ENCODE assay signal across 12 cellular contexts in the genomic region with DNA sequence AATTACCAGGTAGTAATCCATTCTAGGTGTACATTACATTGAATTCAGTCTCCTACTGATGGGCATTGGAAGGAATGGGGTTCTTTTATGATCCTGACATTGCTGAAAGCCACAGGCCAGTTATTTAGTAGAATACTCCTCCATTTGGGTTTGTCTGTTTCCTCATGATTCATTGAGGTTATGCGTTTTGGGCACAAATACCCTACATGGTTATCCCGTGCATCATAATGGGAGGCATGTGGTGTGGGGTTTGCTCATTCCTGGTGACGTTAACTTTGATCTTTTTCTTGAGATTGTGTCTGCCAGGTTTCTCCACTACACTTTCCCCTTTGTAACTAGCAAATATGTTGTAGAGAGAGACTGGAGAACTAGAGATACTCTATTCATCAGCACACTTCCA. TPM values are rescaled to one million over a fixed set of nuclear protein-coding genes. Genes with fewer than 3 reads are reported as not detected.
DNase-seq lines count a peak whose midpoint lies in the region; ATAC-seq and TF ChIP-seq lines count a peak whose summit lies in the region.
"Had no signal": no experiment of that assay in that cellular context is flagged by ENCODE, and none has a peak within 500 bp of the region (broad histone marks: within the 10 kb centered on the region; RNA-seq: fewer than 3 reads in every experiment).

No MANE protein-coding gene starts in this region.

- no CpG with 5 or more reads among the region's 3 CpGs for WGBS in IMR-90 (ENCODE audit: extremely low coverage in 2 of 2, insufficient read length in 1 of 2), 2 experiments
- WGBS in esophagus muscularis mucosa, result 69% methylated on average over 3 of the region's 3 CpGs

- H3K4ac ChIP-seq in IMR-90 (ENCODE audit: low read depth, low read length), result peak overlapping the region; percentile 96; the same call in 1 of the 2 replicates

- peak overlapping the region; percentile 88 for H2BK15ac ChIP-seq in IMR-90 (ENCODE audit: low read depth, low read length)

- peaks cover 40 to 63% of the 10 kb centered on the region in 2 donors for H3K36me3 Mint-ChIP-seq in CD14-positive monocyte
- H3K36me3 Mint-ChIP-seq in activated T-helper 2 cell treated with anti-CD3 and anti-CD28 coated beads, Interferon-gamma antibody, Interleukin-2, Interleukin-4, amounts not matched to agents 10 μg/mL and 5 μg/mL and 100 μg/mL, durations not matched to agents 14 hours and 24 hours and 36 hours (ENCODE audit: low read depth), result peaks cover 10% of the 10 kb centered on the region

- no peaks in the 10 kb centered on the region for H3K9me3 Mint-ChIP-seq in CD14-positive monocyte
- H3K9me3 Mint-ChIP-seq in activated T-helper 2 cell treated with anti-CD3 and anti-CD28 coated beads, Interferon-gamma antibody, Interleukin-2, Interleukin-4, amounts not matched to agents 10 μg/mL and 5 μg/mL and 100 μg/mL, durations not matched to agents 14 hours and 24 hours and 36 hours, result peaks cover 15% of the 10 kb centered on the region

- peak overlapping the region; percentile 82 for H2AK5ac ChIP-seq in IMR-90 (ENCODE audit: low read depth, low read length)

- no peaks in the 10 kb centered on the region for H3K36me3 ChIP-seq in IMR-90 (ENCODE audit: control insufficient read depth, insufficient read depth, low read length)
- H3K36me3 ChIP-seq in esophagus muscularis mucosa, result no peaks in the 10 kb centered on the region

- H3K27ac ChIP-seq in IMR-90 (ENCODE audit: insufficient read depth, low read length), result peak overlapping the region; percentile 68
- H3K27ac ChIP-seq in esophagus muscularis mucosa (replicated peaks in 1 of 4), result no peak overlapping the region
- H3K27ac ChIP-seq: SK-N-MC had no signal

- no TSS peak for BruUV-seq in IMR-90 (replicated peaks; lab: Mats Ljungman, UMichigan)

- peak overlapping the region; percentile 88 to 94 for H4K8ac ChIP-seq in IMR-90 (ENCODE audit: low read depth in 2 of 2, low read length in 2 of 2)

- no peak overlapping the region for H3K4me3 Mint-ChIP-seq in CD14-positive monocyte
- peak overlapping the region; percentile 35 for H3K4me3 Mint-ChIP-seq in activated T-helper 2 cell treated with anti-CD3 and anti-CD28 coated beads, Interferon-gamma antibody, Interleukin-2, Interleukin-4, amounts not matched to agents 10 μg/mL and 5 μg/mL and 100 μg/mL, durations not matched to agents 14 hours and 24 hours and 36 hours (ENCODE audit: low read depth)

- peak overlapping the region; percentile 66; the same call in 1 of the 2 replicates for H4K5ac ChIP-seq in IMR-90 (ENCODE audit: low read depth, low read length)

- CTCF ChIA-PET in IMR-90 (lab: Yijun Ruan, JAX), result interaction anchor here (0.6 to 1.2 kb wide), 2 partner anchors 26 to 116 kb away, joined by 4 read pairs; no protein-coding TSS in a partner anchor

- TF ChIP-seq RAD21 in IMR-90 (IDR thresholded peaks at IDR 0.05; ENCODE audit: low read length), result no peak

- no peak for DNase-seq in CD14-positive monocyte (ENCODE audit: low spot score)
- DNase-seq in IMR-90, result peak; percentile 90
- peak; percentile 23 for DNase-seq in activated T-helper 2 cell treated with anti-CD3 and anti-CD28 coated beads, Interferon-gamma antibody, Interleukin-2, Interleukin-4, amounts not matched to agents 10 μg/mL and 5 μg/mL and 100 μg/mL, durations not matched to agents 14 hours and 24 hours and 36 hours (ENCODE audit: low spot score)
- peak; percentile 90 for DNase-seq in kidney tubule cell (ENCODE audit: low spot score)
- no peak for DNase-seq in DMS114 treated with DMSO at 0.1 percent for 48 hours (lab: John Stamatoyannopoulos, UW; ENCODE audit: unreplicated experiment)
- DNase-seq in esophagus muscularis mucosa (ENCODE audit: extremely low spot score), result no peak
- DNase-seq: activated gamma-delta T cell, erythroblast, NCI-H1694 had no signal

- peak overlapping the region; percentile 81 for H3K56ac ChIP-seq in IMR-90 (ENCODE audit: extremely low read depth, insufficient read depth, low read length)

- POLR2A ChIA-PET in IMR-90 (lab: Charles Lee; ENCODE audit: unreplicated experiment), result interaction anchor here (1.0 kb wide), 1 partner anchor 42 kb away, joined by 3 read pairs; no protein-coding TSS in a partner anchor

- no peak for TF ChIP-seq EP300 in esophagus muscularis mucosa (IDR thresholded peaks at IDR 0.05)

- peak overlapping the region; percentile 94 for H4K91ac ChIP-seq in IMR-90 (ENCODE audit: insufficient read depth, low read depth, low read length)

- peaks cover 6% of the 10 kb centered on the region for H3K9me1 ChIP-seq in IMR-90 (ENCODE audit: insufficient read depth, low read length)

- H3K79me1 ChIP-seq in IMR-90 (ENCODE audit: low read depth in 1 of 2, low read length in 2 of 2), result no peaks in the 10 kb centered on the region

- dilution Hi-C loops in IMR-90 (cut with HindIII; ENCODE audit: low sequenced_read_pairs, unreplicated experiment), result no loop called here

- H2AFZ ChIP-seq in IMR-90 (replicated peaks; ENCODE audit: low read length, poor library complexity), result no peak overlapping the region

- TF ChIP-seq CTCF in CD14-positive monocyte (IDR thresholded peaks at IDR 0.05) (no peak), IMR-90 (conservative IDR thresholded peaks at IDR 0.05; ENCODE audit: low read depth, low read length) (no peak), esophagus muscularis mucosa (IDR thresholded peaks at IDR 0.05) (no peak)

- H2BK120ac ChIP-seq in IMR-90 (ENCODE audit: low read depth, low read length), result peak overlapping the region; percentile 93

- H3K9ac ChIP-seq in IMR-90 (ENCODE audit: low read depth, low read length), result no peak overlapping the region; the same call in 1 of the 2 replicates

- peak overlapping the region; percentile 71; the same call in 1 of the 2 replicates for H3K18ac ChIP-seq in IMR-90 (ENCODE audit: low read depth, low read length)

- no peaks in the 10 kb centered on the region for H3K9me3 ChIP-seq in IMR-90 (ENCODE audit: control insufficient read depth, insufficient read depth, low read length)
- H3K9me3 ChIP-seq in esophagus muscularis mucosa, result no peaks in the 10 kb centered on the region

- H3K27me3 ChIP-seq in IMR-90 (ENCODE audit: control insufficient read depth, insufficient read depth, low read length) (no peaks in the 10 kb centered on the region), esophagus muscularis mucosa (no peaks in the 10 kb centered on the region)

- intact Hi-C loops in CD14-positive monocyte (cut with micrococcal nuclease), result loop anchor here in 1 of 2 donors (5.0 kb wide), 1 partner anchor 39 kb away; a partner anchor contains a TSS
- intact Hi-C loops in IMR-90 (cut with micrococcal nuclease), result no loop called here
- intact Hi-C loops in activated T-helper 2 cell treated with anti-CD3 and anti-CD28 coated beads, Interferon-gamma antibody, Interleukin-2, Interleukin-4, amounts not matched to agents 10 μg/mL and 5 μg/mL and 100 μg/mL, durations not matched to agents 14 hours and 24 hours and 36 hours (cut with micrococcal nuclease), result loop anchor here (1.0 to 5.0 kb wide), 5 partner anchors 29 to 99 kb away; a partner anchor contains a TSS
- intact Hi-C loops in esophagus muscularis mucosa (cut with DNase I), result loop anchor here (5.0 kb wide), 1 partner anchor 114 kb away; no protein-coding TSS in a partner anchor

- no peak overlapping the region for H3K4me3 ChIP-seq in IMR-90 (ENCODE audit: insufficient read depth, low read depth, low read length)
- no peak overlapping the region for H3K4me3 ChIP-seq in esophagus muscularis mucosa
- H3K4me3 ChIP-seq: SK-N-MC had no signal

- in situ Hi-C loops in IMR-90 (cut with MboI; ENCODE audit: low sequenced_read_pairs), result no loop called here

- peak overlapping the region; percentile 79; the same call in 1 of the 2 replicates for H3K23ac ChIP-seq in IMR-90 (ENCODE audit: low read depth, low read length)

- H3K14ac ChIP-seq in IMR-90 (replicated peaks; ENCODE audit: low read depth, low read length), result peak overlapping the region; percentile 81

- ATAC-seq in IMR-90 (ENCODE audit: low read depth) (peak; percentile 52), GM21390 (IDR thresholded peaks at IDR 0.05; ENCODE audit: unreplicated experiment) (no peak), GM18909 (IDR thresholded peaks at IDR 0.05; ENCODE audit: poor library complexity, unreplicated experiment) (no peak)

- H2AK9ac ChIP-seq in IMR-90 (replicated peaks; ENCODE audit: low read depth, low read length, poor library complexity), result no peak overlapping the region

- peak overlapping the region; percentile 97 for H2BK5ac ChIP-seq in IMR-90 (ENCODE audit: low read depth, low read length, poor library complexity, severe bottlenecking)

- H3K27ac Mint-ChIP-seq in CD14-positive monocyte, result peak overlapping the region; percentile 23 to 85 (median 70)
- peak overlapping the region; percentile 92 for H3K27ac Mint-ChIP-seq in activated T-helper 2 cell treated with anti-CD3 and anti-CD28 coated beads, Interferon-gamma antibody, Interleukin-2, Interleukin-4, amounts not matched to agents 10 μg/mL and 5 μg/mL and 100 μg/mL, durations not matched to agents 14 hours and 24 hours and 36 hours

- H2BK20ac ChIP-seq in IMR-90 (ENCODE audit: low read depth, low read length), result peak overlapping the region; percentile 94

- peak overlapping the region; percentile 40; the same call in 1 of the 2 replicates for H3K4me2 ChIP-seq in IMR-90 (ENCODE audit: low read depth, low read length)

- H3K27me3 Mint-ChIP-seq in CD14-positive monocyte (ENCODE audit: low read depth in 3 of 3), result peaks cover 0 to 2% (median 0%) of the 10 kb centered on the region in 3 donors
- no peaks in the 10 kb centered on the region for H3K27me3 Mint-ChIP-seq in activated T-helper 2 cell treated with anti-CD3 and anti-CD28 coated beads, Interferon-gamma antibody, Interleukin-2, Interleukin-4, amounts not matched to agents 10 μg/mL and 5 μg/mL and 100 μg/mL, durations not matched to agents 14 hours and 24 hours and 36 hours (ENCODE audit: low read depth)

- peaks cover 15% of the 10 kb centered on the region for H3K4me1 ChIP-seq in IMR-90 (ENCODE audit: control insufficient read depth, insufficient read depth, low read length)
- H3K4me1 ChIP-seq in esophagus muscularis mucosa, result peaks cover 0 to 3% (median 0%) of the 10 kb centered on the region in 4 donors

- peaks cover 69% of the 10 kb centered on the region for H3K4me1 Mint-ChIP-seq in CD14-positive monocyte
- H3K4me1 Mint-ChIP-seq in activated T-helper 2 cell treated with anti-CD3 and anti-CD28 coated beads, Interferon-gamma antibody, Interleukin-2, Interleukin-4, amounts not matched to agents 10 μg/mL and 5 μg/mL and 100 μg/mL, durations not matched to agents 14 hours and 24 hours and 36 hours (ENCODE audit: low read depth), result peaks cover 36% of the 10 kb centered on the region

- no peaks in the 10 kb centered on the region for H4K20me1 ChIP-seq in IMR-90 (ENCODE audit: insufficient read depth, low read length)

- TF ChIP-seq POLR2A in IMR-90 (IDR thresholded peaks at IDR 0.05; ENCODE audit: low read depth, low read length) (no peak), esophagus muscularis mucosa (IDR thresholded peaks at IDR 0.05; ENCODE audit: low read depth) (no peak)

RNA-seq across cellular contexts. Expression of a gene that starts 5.5 kb away (rescaled TPM):
- 100 to 1,000 TPM in 1 of 2 donors, 10 to 100 TPM in 1; 74.0 to 330 TPM for polyA plus RNA-seq in CD14-positive monocyte
- 0.36 TPM in 1 of 2 replicates, not detected in the other for total RNA-seq in IMR-90 (2012; rRNA removed)
- 0.27 and 0.29 TPM in 2 replicates for polyA plus RNA-seq in IMR-90 (2012; rRNA removed)
- 0.54 and 0.55 TPM in 2 replicates for polyA plus RNA-seq in IMR-90 (2012; cell fraction: cytosol; rRNA removed)
- polyA plus RNA-seq in IMR-90 (2012; cell fraction: nucleus; rRNA removed; ENCODE audit: low replicate concordance), result 0.16 and 0.76 TPM in 2 replicates
- total RNA-seq in activated T-helper 2 cell treated with anti-CD3 and anti-CD28 coated beads, Interferon-gamma antibody, Interleukin-2, Interleukin-4, amounts not matched to agents 10 μg/mL and 5 μg/mL and 100 μg/mL, durations not matched to agents 14 hours and 24 hours and 36 hours, result 0.18 and 0.51 TPM in 2 replicates
- under 1 TPM in 2 of 4 donors, not detected in 2; 0.50 to 0.83 TPM for total RNA-seq in esophagus muscularis mucosa

RNA-seq across cellular contexts. Expression of a gene that starts 28.6 kb away (rescaled TPM):
- polyA plus RNA-seq in CD14-positive monocyte (100 to 1,000 TPM in 1 of 2 donors, 10 to 100 TPM in 1; 94.8 to 112 TPM), IMR-90 (2012; rRNA removed) (78.7 and 84.2 TPM in 2 replicates)
- total RNA-seq in IMR-90 (2012; rRNA removed) (66.3 and 108 TPM in 2 replicates), esophagus muscularis mucosa (10 to 100 TPM; 43.5 to 58.1 (median 48.1) TPM)
- polyA plus RNA-seq in IMR-90 (2012; cell fraction: cytosol; rRNA removed), result 46.5 and 88.3 TPM in 2 replicates
- 15.0 and 38.6 TPM in 2 replicates for polyA plus RNA-seq in IMR-90 (2012; cell fraction: nucleus; rRNA removed; ENCODE audit: low replicate concordance)
- total RNA-seq in activated T-helper 2 cell treated with anti-CD3 and anti-CD28 coated beads, Interferon-gamma antibody, Interleukin-2, Interleukin-4, amounts not matched to agents 10 μg/mL and 5 μg/mL and 100 μg/mL, durations not matched to agents 14 hours and 24 hours and 36 hours, result 61.6 and 67.9 TPM in 2 replicates

RNA-seq across cellular contexts. Expression of a gene that starts 35.3 kb away (rescaled TPM):
- polyA plus RNA-seq in CD14-positive monocyte, result not detected
- total RNA-seq in IMR-90 (2012; rRNA removed), result not detected in 2 replicates
- not detected in 2 replicates for polyA plus RNA-seq in IMR-90 (2012; rRNA removed)
- polyA plus RNA-seq in IMR-90 (2012; cell fraction: cytosol; rRNA removed), result 0.05 TPM in 1 of 2 replicates, not detected in the other
- polyA plus RNA-seq in IMR-90 (2012; cell fraction: nucleus; rRNA removed; ENCODE audit: low replicate concordance), result 0.39 and 0.64 TPM in 2 replicates
- 0.18 TPM in 1 of 2 replicates, not detected in the other for total RNA-seq in activated T-helper 2 cell treated with anti-CD3 and anti-CD28 coated beads, Interferon-gamma antibody, Interleukin-2, Interleukin-4, amounts not matched to agents 10 μg/mL and 5 μg/mL and 100 μg/mL, durations not matched to agents 14 hours and 24 hours and 36 hours
- total RNA-seq in esophagus muscularis mucosa, result not detected

RNA-seq across cellular contexts. Expression of a gene that starts 38.0 kb away (rescaled TPM):
- 100 to 1,000 TPM; 256 to 292 TPM for polyA plus RNA-seq in CD14-positive monocyte
- total RNA-seq in IMR-90 (2012; rRNA removed), result 118 and 137 TPM in 2 replicates
- polyA plus RNA-seq in IMR-90 (2012; rRNA removed), result 126 and 131 TPM in 2 replicates
- 138 and 178 TPM in 2 replicates for polyA plus RNA-seq in IMR-90 (2012; cell fraction: cytosol; rRNA removed)
- 55.2 and 81.9 TPM in 2 replicates for polyA plus RNA-seq in IMR-90 (2012; cell fraction: nucleus; rRNA removed; ENCODE audit: low replicate concordance)
- 95.1 and 100 TPM in 2 replicates for total RNA-seq in activated T-helper 2 cell treated with anti-CD3 and anti-CD28 coated beads, Interferon-gamma antibody, Interleukin-2, Interleukin-4, amounts not matched to agents 10 μg/mL and 5 μg/mL and 100 μg/mL, durations not matched to agents 14 hours and 24 hours and 36 hours
- 100 to 1,000 TPM in 2 of 4 donors, 10 to 100 TPM in 2; 86.8 to 103 (median 98.0) TPM for total RNA-seq in esophagus muscularis mucosa

RNA-seq across cellular contexts. Expression of a gene that starts 50.9 kb away (rescaled TPM):
- polyA plus RNA-seq in CD14-positive monocyte (not detected), IMR-90 (2012; rRNA removed) (0.24 and 0.29 TPM in 2 replicates)
- total RNA-seq in IMR-90 (2012; rRNA removed) (not detected in 2 replicates), esophagus muscularis mucosa (1 to 10 TPM in 1 of 4 donors, under 1 TPM in 1, not detected in 2; 0.40 to 1.0 TPM)
- 0.25 TPM in 1 of 2 replicates, not detected in the other for polyA plus RNA-seq in IMR-90 (2012; cell fraction: cytosol; rRNA removed)
- 0.08 TPM in 1 of 2 replicates, not detected in the other for polyA plus RNA-seq in IMR-90 (2012; cell fraction: nucleus; rRNA removed; ENCODE audit: low replicate concordance)
- not detected in 2 replicates for total RNA-seq in activated T-helper 2 cell treated with anti-CD3 and anti-CD28 coated beads, Interferon-gamma antibody, Interleukin-2, Interleukin-4, amounts not matched to agents 10 μg/mL and 5 μg/mL and 100 μg/mL, durations not matched to agents 14 hours and 24 hours and 36 hours

Comparison
In these comparisons a context has a peak if more than half of its experiments do, and no peak if none do; other contexts are left out.
1. DNase-seq: peak in IMR-90 (single experiment), activated T-helper 2 cell treated with anti-CD3 and anti-CD28 coated beads, Interferon-gamma antibody, Interleukin-2, Interleukin-4, amounts not matched to agents 10 μg/mL and 5 μg/mL and 100 μg/mL, durations not matched to agents 14 hours and 24 hours and 36 hours (single experiment) and kidney tubule cell (single experiment); none in CD14-positive monocyte (single experiment), DMS114 treated with DMSO at 0.1 percent for 48 hours (single experiment) and esophagus muscularis mucosa (single experiment).